ENCODE assay signal across 17 cellular contexts in the genomic region with DNA sequence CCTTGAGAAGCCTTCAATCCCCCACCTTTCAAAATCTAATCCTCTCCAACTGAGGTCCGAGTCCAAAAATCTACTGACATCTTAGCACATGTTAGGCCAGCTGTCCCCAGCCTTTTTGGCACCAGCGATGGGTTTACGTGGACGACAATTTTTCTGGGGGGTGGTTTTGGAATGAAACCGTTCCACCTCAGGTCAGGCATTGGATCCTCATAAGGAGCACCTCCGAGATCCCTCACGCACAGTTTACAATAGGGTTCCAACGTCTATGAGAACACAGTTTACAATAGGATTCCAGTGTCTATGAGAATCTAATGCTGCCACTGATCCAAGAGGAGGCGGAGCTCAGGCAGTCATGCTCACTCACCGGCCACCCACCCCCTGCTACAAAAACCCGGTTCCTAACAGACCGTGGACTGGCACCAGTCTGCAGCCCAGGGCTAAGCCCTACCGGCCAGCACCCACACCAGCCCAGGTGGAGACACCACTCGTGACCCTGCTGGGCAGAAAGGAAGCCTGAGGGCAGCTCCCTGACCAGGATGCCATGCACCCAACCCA.
DNase-seq lines count a peak whose midpoint lies in the region; ATAC-seq and TF ChIP-seq lines count a peak whose summit lies in the region.
"Had no signal": no experiment of that assay in that cellular context is flagged by ENCODE, and none has a peak within 500 bp of the region (broad histone marks: within the 10 kb centered on the region; RNA-seq: fewer than 3 reads in every experiment).

No MANE protein-coding gene starts in this region.

- in situ Hi-C loops in IMR-90 (cut with MboI; ENCODE audit: low sequenced_read_pairs), result loop anchor here (10.0 kb wide), 1 partner anchor 223 kb away; no protein-coding TSS in a partner anchor

- 55% methylated on average over 5 of the region's 14 CpGs; no CpG with 5 or more reads in 1 of the 2 experiments for WGBS in IMR-90 (ENCODE audit: extremely low coverage in 2 of 2, insufficient read length in 1 of 2), 2 experiments
- WGBS in sigmoid colon, 2 donors, result 81 to 83% methylated on average over 14 of the region's 14 CpGs

- H3K4me1 ChIP-seq in IMR-90 (ENCODE audit: control insufficient read depth, insufficient read depth, low read length) (peaks cover 14% of the 10 kb centered on the region), fibroblast of lung (ENCODE audit: control insufficient read depth, extremely low read depth, insufficient read depth, low read length) (peaks cover 2% of the 10 kb centered on the region), sigmoid colon (peaks cover 0 to 60% (median 49%) of the 10 kb centered on the region in 4 donors)
- H3K4me1 ChIP-seq: Caco-2, HAP-1 had no signal

- no peak for TF ChIP-seq CTCF in IMR-90 (conservative IDR thresholded peaks at IDR 0.05; ENCODE audit: low read depth, low read length)
- no peak for TF ChIP-seq CTCF in fibroblast of lung (conservative IDR thresholded peaks at IDR 0.05 in 1 of 2, IDR thresholded peaks at IDR 0.05 in 1 of 2; ENCODE audit: low read depth in 1 of 2, low read length in 2 of 2)
- no peak for TF ChIP-seq CTCF in sigmoid colon (IDR thresholded peaks at IDR 0.05)

- H3K4me3 ChIP-seq in IMR-90 (ENCODE audit: insufficient read depth, low read depth, low read length) (no peak overlapping the region), fibroblast of lung (replicated peaks in 1 of 4; ENCODE audit: control extremely low read depth in 1 of 4, insufficient read depth in 1 of 4, low read depth in 3 of 4, low read length in 4 of 4) (no peak overlapping the region), sigmoid colon (no peak overlapping the region)
- H3K4me3 ChIP-seq: HAP-1, PC-9 had no signal

- POLR2A ChIA-PET in IMR-90 (lab: Charles Lee; ENCODE audit: unreplicated experiment), result no interaction called here
- POLR2A ChIA-PET in activated CD4-positive, alpha-beta T cell treated with anti-CD3 and anti-CD28 coated beads, Interleukin-2, amount 10 ng/mL, durations not matched to agents 7 days and 5 days (lab: Charles Lee), result no interaction called here

- H3K18ac ChIP-seq in IMR-90 (ENCODE audit: low read depth, low read length), result 0 out of 2 replicates have a peak overlapping the region, but pooled peaks have one; percentile 19

- peak overlapping the region in 1 of 2 experiments; percentile 7; a peak in 1 of 4 replicates for H4K8ac ChIP-seq in IMR-90 (ENCODE audit: low read depth in 2 of 2, low read length in 2 of 2)

- peak overlapping the region; percentile 76 for H2AK5ac ChIP-seq in IMR-90 (ENCODE audit: low read depth, low read length)

- peak overlapping the region; percentile 14; the same call in 1 of the 2 replicates for H4K91ac ChIP-seq in IMR-90 (ENCODE audit: insufficient read depth, low read depth, low read length)

- H3K9me3 ChIP-seq in IMR-90 (ENCODE audit: control insufficient read depth, insufficient read depth, low read length) (no peaks in the 10 kb centered on the region), fibroblast of lung (ENCODE audit: control insufficient read depth, insufficient read depth, low read depth, low read length) (no peaks in the 10 kb centered on the region), sigmoid colon (no peaks in the 10 kb centered on the region)
- H3K9me3 ChIP-seq: Caco-2 had no signal

- peaks cover 29 to 88% of the 10 kb centered on the region in 2 experiments for H3K79me1 ChIP-seq in IMR-90 (ENCODE audit: low read depth in 1 of 2, low read length in 2 of 2)

- H2BK20ac ChIP-seq in IMR-90 (ENCODE audit: low read depth, low read length), result peak overlapping the region; percentile 32; the same call in 1 of the 2 replicates

- no peak for TF ChIP-seq RAD21 in IMR-90 (IDR thresholded peaks at IDR 0.05; ENCODE audit: low read length)

- no peak overlapping the region for H3K56ac ChIP-seq in IMR-90 (ENCODE audit: extremely low read depth, insufficient read depth, low read length)

- H3K9ac ChIP-seq in IMR-90 (ENCODE audit: low read depth, low read length) (no peak overlapping the region), fibroblast of lung (ENCODE audit: insufficient read depth, low read length) (no peak overlapping the region)

- peak; percentile 35 for DNase-seq in Ammon's horn (ENCODE audit: low spot score)
- DNase-seq in IMR-90, result peak; percentile 74
- DNase-seq in fibroblast of lung (ENCODE audit: low read depth in 2 of 2), result peak in 1 of 2 donors; percentile 21
- no peak for DNase-seq in sigmoid colon
- DNase-seq in activated gamma-delta T cell (lab: John Stamatoyannopoulos, UW), result no peak
- no peak for DNase-seq in activated CD4-positive, alpha-beta T cell treated with anti-CD3 and anti-CD28 coated beads, Interleukin-2, amount 10 ng/mL, durations not matched to agents 7 days and 5 days
- DNase-seq: Caco-2; CD4-positive, CD25-positive, alpha-beta regulatory T cell; DMS153; Karpas-422; MM.1S; NCI-H1105 treated with DMSO at 0.1 percent for 48 hours; NCI-H187; PC-9 had no signal

- H3K36me3 ChIP-seq in IMR-90 (ENCODE audit: control insufficient read depth, insufficient read depth, low read length) (no peaks in the 10 kb centered on the region), fibroblast of lung (ENCODE audit: control insufficient read depth, insufficient read depth, low read length) (no peaks in the 10 kb centered on the region), sigmoid colon (no peaks in the 10 kb centered on the region)
- H3K36me3 ChIP-seq: HAP-1 had no signal

- 0 out of 2 replicates have a peak overlapping the region, but pooled peaks have one; percentile 14 for H3K23ac ChIP-seq in IMR-90 (ENCODE audit: low read depth, low read length)

- peak overlapping the region; percentile 82 for H2AK9ac ChIP-seq in IMR-90 (replicated peaks; ENCODE audit: low read depth, low read length, poor library complexity)

- H3K4ac ChIP-seq in IMR-90 (ENCODE audit: low read depth, low read length), result peak overlapping the region; percentile 36

- BruUV-seq in IMR-90 (replicated peaks; lab: Mats Ljungman, UMichigan), result no TSS peak

- H2BK120ac ChIP-seq in IMR-90 (ENCODE audit: low read depth, low read length), result peak overlapping the region; percentile 35

- peak overlapping the region; percentile 64 for H2AFZ ChIP-seq in IMR-90 (replicated peaks; ENCODE audit: low read length, poor library complexity)
- no peak overlapping the region for H2AFZ ChIP-seq in fibroblast of lung (ENCODE audit: low read length)
- H2AFZ ChIP-seq: PC-9 had no signal

- no peaks in the 10 kb centered on the region for H3K4me1 Mint-ChIP-seq in activated CD4-positive, alpha-beta T cell treated with anti-CD3 and anti-CD28 coated beads, Interleukin-2, amount 10 ng/mL, durations not matched to agents 7 days and 5 days
- H3K4me1 Mint-ChIP-seq: B cell; CD4-positive, CD25-positive, alpha-beta regulatory T cell had no signal

- H3K27ac ChIP-seq in IMR-90 (ENCODE audit: insufficient read depth, low read length), result peak overlapping the region; percentile 43; the same call in 1 of the 2 replicates
- peak overlapping the region; percentile 8 for H3K27ac ChIP-seq in fibroblast of lung (ENCODE audit: insufficient read depth, low read length)
- H3K27ac ChIP-seq in sigmoid colon, result peak overlapping the region; percentile 55 to 71 (median 68)
- H3K27ac ChIP-seq: PC-9 had no signal

- H3K79me2 ChIP-seq in fibroblast of lung (ENCODE audit: control insufficient read depth, insufficient read depth, low read length), result peaks cover 49% of the 10 kb centered on the region

- H3K36me3 Mint-ChIP-seq in activated CD4-positive, alpha-beta T cell treated with anti-CD3 and anti-CD28 coated beads, Interleukin-2, amount 10 ng/mL, durations not matched to agents 7 days and 5 days (ENCODE audit: low read depth), result no peaks in the 10 kb centered on the region
- H3K36me3 Mint-ChIP-seq: CD4-positive, CD25-positive, alpha-beta regulatory T cell had no signal

- H3K14ac ChIP-seq in IMR-90 (replicated peaks; ENCODE audit: low read depth, low read length), result peak overlapping the region; percentile 50

- H4K5ac ChIP-seq in IMR-90 (ENCODE audit: low read depth, low read length), result no peak overlapping the region

- no peaks in the 10 kb centered on the region for H3K9me3 Mint-ChIP-seq in activated CD4-positive, alpha-beta T cell treated with anti-CD3 and anti-CD28 coated beads, Interleukin-2, amount 10 ng/mL, durations not matched to agents 7 days and 5 days

- ATAC-seq in IMR-90 (ENCODE audit: low read depth) (peak; percentile 63), GM18909 (IDR thresholded peaks at IDR 0.05; ENCODE audit: poor library complexity, unreplicated experiment) (no peak)

- H3K4me2 ChIP-seq in IMR-90 (ENCODE audit: low read depth, low read length), result 0 out of 2 replicates have a peak overlapping the region, but pooled peaks have one; percentile 9
- H3K4me2 ChIP-seq in fibroblast of lung (ENCODE audit: extremely low read depth, insufficient read depth, low read length), result peak overlapping the region; percentile 20
- H3K4me2 ChIP-seq: PC-9 had no signal

- CTCF ChIA-PET in IMR-90 (lab: Yijun Ruan, JAX), result no interaction called here
- CTCF ChIA-PET in activated CD4-positive, alpha-beta T cell treated with anti-CD3 and anti-CD28 coated beads, Interleukin-2, amount 10 ng/mL, durations not matched to agents 7 days and 5 days (lab: Charles Lee), result no interaction called here

- H4K20me1 ChIP-seq in IMR-90 (ENCODE audit: insufficient read depth, low read length), result peaks cover 85% of the 10 kb centered on the region
- peaks cover 3% of the 10 kb centered on the region for H4K20me1 ChIP-seq in fibroblast of lung (ENCODE audit: control insufficient read depth, extremely low read depth, insufficient read depth, low read length)

- H2BK15ac ChIP-seq in IMR-90 (ENCODE audit: low read depth, low read length), result peak overlapping the region; percentile 32; the same call in 1 of the 3 replicates

- dilution Hi-C loops in IMR-90 (cut with HindIII; ENCODE audit: low sequenced_read_pairs, unreplicated experiment), result no loop called here

- H2BK5ac ChIP-seq in IMR-90 (ENCODE audit: low read depth, low read length, poor library complexity, severe bottlenecking), result peak overlapping the region; percentile 14

- H3K27me3 ChIP-seq in IMR-90 (ENCODE audit: control insufficient read depth, insufficient read depth, low read length), result no peaks in the 10 kb centered on the region
- H3K27me3 ChIP-seq in fibroblast of lung (ENCODE audit: control insufficient read depth, insufficient read depth, low read length), result no peaks in the 10 kb centered on the region
- no peaks in the 10 kb centered on the region for H3K27me3 ChIP-seq in sigmoid colon

- no peak overlapping the region for H3K4me3 Mint-ChIP-seq in activated CD4-positive, alpha-beta T cell treated with anti-CD3 and anti-CD28 coated beads, Interleukin-2, amount 10 ng/mL, durations not matched to agents 7 days and 5 days
- H3K4me3 Mint-ChIP-seq: B cell; CD4-positive, CD25-positive, alpha-beta regulatory T cell had no signal

- no peak overlapping the region for H3K27ac Mint-ChIP-seq in activated CD4-positive, alpha-beta T cell treated with anti-CD3 and anti-CD28 coated beads, Interleukin-2, amount 10 ng/mL, durations not matched to agents 7 days and 5 days
- H3K27ac Mint-ChIP-seq: B cell; CD4-positive, CD25-positive, alpha-beta regulatory T cell had no signal

- intact Hi-C loops in IMR-90 (cut with micrococcal nuclease) (loop anchor here (2.0 kb wide), 1 partner anchor 71 kb away; no protein-coding TSS in a partner anchor), sigmoid colon (cut with DNase I) (loop anchor here (5.0 to 10.0 kb wide), 2 partner anchors 105 to 203 kb away; partner anchors contain the start of gene DIP2C)

- H3K9me1 ChIP-seq in IMR-90 (ENCODE audit: insufficient read depth, low read length), result peaks cover 34% of the 10 kb centered on the region

- no peaks in the 10 kb centered on the region for H3K27me3 Mint-ChIP-seq in activated CD4-positive, alpha-beta T cell treated with anti-CD3 and anti-CD28 coated beads, Interleukin-2, amount 10 ng/mL, durations not matched to agents 7 days and 5 days
- H3K27me3 Mint-ChIP-seq: B cell; CD4-positive, CD25-positive, alpha-beta regulatory T cell had no signal

- TF ChIP-seq POLR2A in IMR-90 (IDR thresholded peaks at IDR 0.05; ENCODE audit: low read depth, low read length) (0 out of 2 replicates have a peak, but pooled peaks have one; percentile 16), sigmoid colon (IDR thresholded peaks at IDR 0.05) (no peak)

- no peak for TF ChIP-seq EP300 in sigmoid colon (IDR thresholded peaks at IDR 0.05)

Comparison
In these comparisons a context has a peak if more than half of its experiments do, and no peak if none do; other contexts are left out.
1. DNase-seq: peak in Ammon's horn (single experiment) and IMR-90 (single experiment); none in sigmoid colon (single experiment), activated gamma-delta T cell (single experiment) and activated CD4-positive, alpha-beta T cell treated with anti-CD3 and anti-CD28 coated beads, Interleukin-2, amount 10 ng/mL, durations not matched to agents 7 days and 5 days (single experiment).
2. H3K27ac ChIP-seq: peak in every context shown above with its lines; median percentile 68 in sigmoid colon; 43 in IMR-90; 8 in fibroblast of lung.